Comparison of ENCODE assay signal across 6 cellular contexts in the genomic region with DNA sequence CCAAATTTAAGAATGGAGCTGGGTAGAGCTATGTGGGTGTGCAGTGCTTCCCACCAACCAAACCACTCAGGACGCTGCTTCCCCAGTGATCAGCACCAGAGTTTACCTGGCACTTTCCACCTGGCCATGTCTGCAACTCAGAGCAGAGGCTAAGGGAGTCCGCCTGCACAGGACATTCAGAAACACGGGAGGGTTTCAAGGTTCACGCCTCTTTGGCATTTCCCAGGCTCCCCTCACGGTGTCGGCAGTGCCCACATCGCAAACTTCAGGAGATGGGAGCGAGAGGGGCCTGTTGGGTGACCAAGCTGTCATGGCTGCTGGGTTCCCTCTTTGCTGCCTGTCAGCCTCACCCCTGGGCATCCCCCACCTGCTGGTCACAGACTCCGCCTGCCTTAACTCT.
"Had no signal": no experiment of that assay in that cellular context is flagged by ENCODE, and none has a peak within 500 bp of the region (broad histone marks: within the 10 kb centered on the region; RNA-seq: fewer than 3 reads in every experiment).

No MANE protein-coding gene starts in this region.

- H3K4me1 ChIP-seq: HAP-1 had no signal

- H3K4me1 Mint-ChIP-seq: GM23338, IgD-negative memory B cell had no signal

- H3K27ac ChIP-seq: HL-60 had no signal

- H3K27ac Mint-ChIP-seq: GM23338, HFFc6, IgD-negative memory B cell had no signal

- H3K4me3 Mint-ChIP-seq: GM23338, HFFc6 had no signal

- H3K9me3 ChIP-seq: HAP-1 had no signal

- H3K4me3 ChIP-seq: GM23338, HAP-1 had no signal

- H3K36me3 ChIP-seq: HAP-1 had no signal

- H3K9me3 Mint-ChIP-seq: HFFc6 had no signal

- H3K4me2 ChIP-seq: GM23338 had no signal

- H3K36me3 Mint-ChIP-seq: IgD-negative memory B cell had no signal

- H2AFZ ChIP-seq: GM23338 had no signal

- DNase-seq: HFFc6, KBM-7 had no signal
